In the genomic region with DNA sequence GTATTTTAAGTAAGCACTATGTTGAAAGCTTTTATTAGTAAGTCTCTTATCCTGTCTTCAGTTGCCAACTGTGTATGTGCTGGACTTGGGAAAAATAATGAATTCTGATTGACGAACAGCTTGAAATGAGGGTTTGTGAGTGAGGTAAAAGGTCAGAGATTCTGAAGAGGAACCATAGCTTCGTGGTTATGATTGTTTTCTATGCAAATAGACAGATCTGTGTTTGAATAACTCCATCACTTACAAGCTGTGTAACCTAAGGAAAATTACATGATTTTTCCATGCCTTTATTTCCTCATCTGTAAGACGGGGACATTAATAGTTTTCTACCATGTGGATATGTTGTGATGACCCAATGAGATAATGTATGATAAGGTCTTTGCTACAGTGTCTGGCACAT, we compare ENCODE assay signal across 33 cellular contexts.
"Had no signal": no experiment of that assay in that cellular context is flagged by ENCODE, and none has a peak within 500 bp of the region (broad histone marks: within the 10 kb centered on the region; RNA-seq: fewer than 3 reads in every experiment).

No MANE protein-coding gene starts in this region.

- ATAC-seq: activated CD4-positive, alpha-beta T cell treated with anti-CD3 and anti-CD28 coated beads for 36 hours; activated CD8-positive, alpha-beta memory T cell treated with anti-CD3 and anti-CD28 coated beads, Interleukin-2, amount 10 ng/mL, durations not matched to agents 7 days and 5 days; activated CD8-positive, alpha-beta T cell treated with anti-CD3 and anti-CD28 coated beads, Interleukin-2, amount 10 ng/mL, durations not matched to agents 7 days and 5 days; activated T-cell treated with anti-CD3 and anti-CD28 coated beads, Interleukin-2, amount 50 U/mL, for 72 hours; body of pancreas; effector memory CD8-positive, alpha-beta T cell; foreskin keratinocyte; gastrocnemius medialis; heart left ventricle; T-helper 17 cell had no signal

- H3K4me1 ChIP-seq: body of pancreas, esophagus muscularis mucosa, foreskin keratinocyte, gastrocnemius medialis, heart left ventricle had no signal

- H3K27ac Mint-ChIP-seq: activated CD4-positive, alpha-beta memory T cell treated with anti-CD3 and anti-CD28 coated beads for 36 hours; activated CD4-positive, alpha-beta T cell treated with anti-CD3 and anti-CD28 coated beads for 36 hours; activated CD4-positive, alpha-beta T cell treated with anti-CD3 and anti-CD28 coated beads, Interleukin-2, amount 10 ng/mL, durations not matched to agents 24 days and 14 days; activated CD8-positive, alpha-beta memory T cell treated with anti-CD3 and anti-CD28 coated beads, Interleukin-2, amount 10 ng/mL, durations not matched to agents 7 days and 5 days; activated CD8-positive, alpha-beta T cell treated with anti-CD3 and anti-CD28 coated beads, Interleukin-2, amount 10 ng/mL, durations not matched to agents 7 days and 5 days; activated naive CD8-positive, alpha-beta T cell; activated T-cell treated with anti-CD3 and anti-CD28 coated beads, Interleukin-2, amount 50 U/mL, for 24 hours; activated T-cell treated with anti-CD3 and anti-CD28 coated beads, Interleukin-2, amount 50 U/mL, for 72 hours; effector memory CD8-positive, alpha-beta T cell; T-helper 17 cell; T-helper 2 cell treated with Interferon-gamma antibody and Interleukin-4, amounts not matched to agents 5 μg/mL and 100 μg/mL, for 36 hours had no signal

- H3K36me3 Mint-ChIP-seq: activated CD4-positive, alpha-beta memory T cell treated with anti-CD3 and anti-CD28 coated beads for 36 hours; activated CD8-positive, alpha-beta memory T cell treated with anti-CD3 and anti-CD28 coated beads, Interleukin-2, amount 10 ng/mL, durations not matched to agents 7 days and 5 days had no signal

- H3K9me3 ChIP-seq: body of pancreas, esophagus muscularis mucosa, gastrocnemius medialis, heart left ventricle had no signal

- H3K27me3 Mint-ChIP-seq: activated CD4-positive, alpha-beta memory T cell treated with anti-CD3 and anti-CD28 coated beads for 36 hours; activated T-cell treated with anti-CD3 and anti-CD28 coated beads, Interleukin-2, amount 50 U/mL, for 24 hours; T-helper 17 cell had no signal

- H3K4me3 ChIP-seq: body of pancreas, esophagus muscularis mucosa, gastrocnemius medialis, heart left ventricle had no signal

- DNase-seq: activated CD4-positive, alpha-beta memory T cell treated with anti-CD3 and anti-CD28 coated beads for 36 hours; activated CD4-positive, alpha-beta T cell treated with anti-CD3 and anti-CD28 coated beads for 36 hours; activated CD4-positive, alpha-beta T cell treated with anti-CD3 and anti-CD28 coated beads, Interleukin-2, amount 10 ng/mL, durations not matched to agents 24 days and 14 days; activated CD4-positive, CD25-positive, alpha-beta regulatory T cell; activated CD4-positive, CD25-positive, alpha-beta regulatory T cell treated with anti-CD3 and anti-CD28 coated beads, Interleukin-2, amount 50 U/mL, for 72 hours; activated CD8-positive, alpha-beta memory T cell treated with anti-CD3 and anti-CD28 coated beads, Interleukin-2, amount 10 ng/mL, durations not matched to agents 7 days and 5 days; activated CD8-positive, alpha-beta memory T cell treated with anti-CD3 and anti-CD28 coated beads, Interleukin-2, amount 50 U/mL, for 4 hours; activated CD8-positive, alpha-beta T cell treated with anti-CD3 and anti-CD28 coated beads, Interleukin-2, amount 10 ng/mL, durations not matched to agents 7 days and 5 days; activated gamma-delta T cell; activated naive CD4-positive, alpha-beta T cell treated with anti-CD3 and anti-CD28 coated beads, Interleukin-2, amount 50 U/mL, for 16 hours; activated naive CD4-positive, alpha-beta T cell treated with Interleukin-2 at 50 U/mL for 16 hours; activated T-cell treated with anti-CD3 and anti-CD28 coated beads for 4 hours; activated T-cell treated with anti-CD3 and anti-CD28 coated beads, Interleukin-2, amount 50 U/mL, for 24 hours; activated T-cell treated with anti-CD3 and anti-CD28 coated beads, Interleukin-2, amount 50 U/mL, for 72 hours; amniotic stem cell; aorta; body of pancreas; caudate nucleus; cortex of kidney; dermis blood vessel endothelial cell; effector CD4-positive, alpha-beta T cell; effector memory CD8-positive, alpha-beta T cell; erythroblast; foreskin keratinocyte; gastrocnemius medialis; glutamatergic neuron; heart left ventricle; T-helper 1 cell; T-helper 17 cell; T1000 had no signal

- H3K9me3 Mint-ChIP-seq: activated CD4-positive, alpha-beta memory T cell treated with anti-CD3 and anti-CD28 coated beads for 36 hours; activated CD4-positive, alpha-beta T cell treated with anti-CD3 and anti-CD28 coated beads, Interleukin-2, amount 10 ng/mL, durations not matched to agents 24 days and 14 days; activated T-cell treated with anti-CD3 and anti-CD28 coated beads, Interleukin-2, amount 50 U/mL, for 24 hours; activated T-cell treated with anti-CD3 and anti-CD28 coated beads, Interleukin-2, amount 50 U/mL, for 72 hours; effector memory CD8-positive, alpha-beta T cell; T-helper 2 cell treated with Interferon-gamma antibody and Interleukin-4, amounts not matched to agents 5 μg/mL and 100 μg/mL, for 36 hours had no signal

- H3K27ac ChIP-seq: body of pancreas, esophagus muscularis mucosa, foreskin keratinocyte, gastrocnemius medialis, heart left ventricle had no signal

- H3K36me3 ChIP-seq: esophagus muscularis mucosa, gastrocnemius medialis, heart left ventricle had no signal

- H3K27me3 ChIP-seq: body of pancreas, esophagus muscularis mucosa, foreskin keratinocyte, gastrocnemius medialis, heart left ventricle had no signal

- H3K4me1 Mint-ChIP-seq: activated CD4-positive, alpha-beta T cell treated with anti-CD3 and anti-CD28 coated beads for 36 hours; activated CD4-positive, alpha-beta T cell treated with anti-CD3 and anti-CD28 coated beads, Interleukin-2, amount 10 ng/mL, durations not matched to agents 24 days and 14 days; activated CD8-positive, alpha-beta memory T cell treated with anti-CD3 and anti-CD28 coated beads, Interleukin-2, amount 10 ng/mL, durations not matched to agents 7 days and 5 days had no signal

- H3K4me3 Mint-ChIP-seq: activated CD4-positive, alpha-beta memory T cell treated with anti-CD3 and anti-CD28 coated beads for 36 hours; activated CD4-positive, alpha-beta T cell treated with anti-CD3 and anti-CD28 coated beads for 36 hours; activated CD4-positive, alpha-beta T cell treated with anti-CD3 and anti-CD28 coated beads, Interleukin-2, amount 10 ng/mL, durations not matched to agents 24 days and 14 days; activated CD8-positive, alpha-beta memory T cell treated with anti-CD3 and anti-CD28 coated beads, Interleukin-2, amount 10 ng/mL, durations not matched to agents 7 days and 5 days; activated CD8-positive, alpha-beta T cell treated with anti-CD3 and anti-CD28 coated beads, Interleukin-2, amount 10 ng/mL, durations not matched to agents 7 days and 5 days; activated naive CD8-positive, alpha-beta T cell; activated T-cell treated with anti-CD3 and anti-CD28 coated beads, Interleukin-2, amount 50 U/mL, for 24 hours; activated T-cell treated with anti-CD3 and anti-CD28 coated beads, Interleukin-2, amount 50 U/mL, for 72 hours; effector memory CD8-positive, alpha-beta T cell; T-helper 17 cell; T-helper 2 cell treated with Interferon-gamma antibody and Interleukin-4, amounts not matched to agents 5 μg/mL and 100 μg/mL, for 36 hours had no signal
